8 cellular contexts compared by ENCODE assay signal in the genomic region with DNA sequence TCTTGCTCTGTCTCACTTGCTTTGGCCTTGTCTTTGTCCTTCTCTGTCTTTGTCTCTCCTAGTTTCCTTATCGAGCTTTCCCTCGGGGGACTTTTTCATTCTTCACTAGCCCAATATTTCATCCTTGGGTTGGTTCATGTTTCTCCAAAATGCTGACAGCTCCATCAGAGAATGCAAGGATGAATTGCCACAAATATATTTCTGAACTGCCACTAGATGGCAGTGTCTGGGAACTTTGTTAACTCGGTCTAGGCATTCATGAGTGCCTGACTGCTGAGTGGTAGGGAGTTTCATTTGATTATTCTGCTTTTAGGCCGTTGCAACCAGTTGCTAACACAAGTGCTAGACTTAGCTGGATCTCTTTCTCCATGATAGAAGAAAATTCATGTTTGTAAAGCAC.
DNase-seq lines count a peak whose midpoint lies in the region; ATAC-seq and TF ChIP-seq lines count a peak whose summit lies in the region.

No MANE protein-coding gene starts in this region.

- no peaks in the 10 kb centered on the region for H3K9me3 ChIP-seq in iPS DF 6.9 (ENCODE audit: control insufficient read depth, insufficient read depth, low read length)

- DNase-seq in AG09319 (ENCODE audit: extremely low read depth, low read depth), result peak; percentile 34
- DNase-seq in HuH-7.5 (ENCODE audit: low spot score), result peak; percentile 8
- peak; percentile 52 for DNase-seq in astrocyte of the spinal cord (ENCODE audit: low read depth, low spot score)
- peak; percentile 5 for DNase-seq in iPS DF 6.9 (ENCODE audit: low read depth, low spot score)
- DNase-seq in stimulated activated CD4-positive, alpha-beta T cell treated with anti-CD3 and anti-CD28 coated beads, TNF-alpha, amount 100 ng/mL, for 24 hours (ENCODE audit: low read depth in 3 of 3), result peak in 2 of 3 experiments; percentile 1 to 6
- DNase-seq in mesenteric fat pad (ENCODE audit: low spot score), result no peak

- H3K36me3 ChIP-seq in iPS DF 6.9 (ENCODE audit: control insufficient read depth, insufficient read depth, low read length), result no peaks in the 10 kb centered on the region

- no peaks in the 10 kb centered on the region for H3K27me3 ChIP-seq in iPS DF 6.9 (ENCODE audit: control insufficient read depth, insufficient read depth, low read length)

- H3K4me3 ChIP-seq in astrocyte of the spinal cord (ENCODE audit: low read depth, low read length) (no peak overlapping the region), iPS DF 6.9 (ENCODE audit: low read length) (no peak overlapping the region)

- no CpG with 5 or more reads among the region's 4 CpGs for WGBS in iPS DF 6.9 (ENCODE audit: insufficient coverage, insufficient read length)

- in situ Hi-C loops in astrocyte of the spinal cord (cut with HindIII; ENCODE audit: low sequenced_read_pairs), result no loop called here

- H3K4me1 ChIP-seq in iPS DF 6.9 (ENCODE audit: control insufficient read depth, insufficient read depth, low read length), result no peaks in the 10 kb centered on the region

- H3K27ac ChIP-seq in iPS DF 6.9 (ENCODE audit: low read length), result no peak overlapping the region

- ATAC-seq in GM18873 (IDR thresholded peaks at IDR 0.05; ENCODE audit: low FRiP score, unreplicated experiment) (peak; percentile 79), HG03469 (IDR thresholded peaks at IDR 0.05; ENCODE audit: unreplicated experiment) (no peak)

- TF ChIP-seq CTCF in AG09319 (IDR thresholded peaks at IDR 0.05; ENCODE audit: low read depth, low read length) (peak; percentile 60), astrocyte of the spinal cord (IDR thresholded peaks at IDR 0.05; ENCODE audit: low read depth, low read length) (peak; percentile 49)
